In the genomic region with DNA sequence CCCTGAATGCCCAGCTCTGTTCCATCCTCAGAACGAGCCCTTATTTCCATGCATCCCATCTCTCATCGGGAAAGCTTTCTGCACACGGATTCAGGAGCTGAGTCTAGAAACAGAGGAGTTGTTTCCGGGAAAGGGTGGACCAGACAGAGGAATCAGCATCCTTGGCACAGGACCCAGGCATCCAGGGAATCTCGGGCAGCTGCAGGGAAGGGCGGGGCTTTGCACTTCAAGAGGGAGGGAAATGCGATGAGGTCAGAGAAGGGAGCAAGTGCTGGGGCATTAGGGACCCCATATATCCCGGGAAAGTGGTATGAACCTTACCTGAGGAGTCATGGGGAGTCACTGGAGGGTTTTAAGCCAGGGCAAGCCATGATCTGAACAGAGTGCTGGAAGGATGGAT, we compare ENCODE assay signal across 23 cellular contexts.
DNase-seq lines count a peak whose midpoint lies in the region; FAIRE-seq and TF ChIP-seq lines count a peak whose summit lies in the region.
"Had no signal": no experiment of that assay in that cellular context is flagged by ENCODE, and none has a peak within 500 bp of the region (broad histone marks: within the 10 kb centered on the region; RNA-seq: fewer than 3 reads in every experiment).

No MANE protein-coding gene starts in this region.

- no peaks in the 10 kb centered on the region for H3K9me3 ChIP-seq in osteoblast (ENCODE audit: low read depth, low read length)
- H3K9me3 ChIP-seq: Caco-2 had no signal

- FAIRE-seq in urothelium cell line (lab: Jason Lieb, UNC), result peak; percentile 52
- FAIRE-seq in frontal cortex (lab: Jason Lieb, UNC), result no peak
- FAIRE-seq: A549, D721Med, G401.6, GM12878, GM12892, GM18507 had no signal

- H3K27ac ChIP-seq in osteoblast (ENCODE audit: low read depth, low read length), result no peak overlapping the region
- H3K27ac ChIP-seq: 22Rv1; A549; BLaER1 treated with 17β-estradiol and CSF1 and Interleukin-3, amounts not matched to agents 10 nM and 100 nM; C4-2B had no signal

- TF ChIP-seq CTCF in osteoblast (IDR thresholded peaks at IDR 0.05; ENCODE audit: extremely low read depth, low read depth, low read length), result no peak

- H3K4me2 ChIP-seq in osteoblast (ENCODE audit: insufficient read depth, low read length), result no peak overlapping the region
- H3K4me2 ChIP-seq: A549; BLaER1 treated with 17β-estradiol and CSF1 and Interleukin-3, amounts not matched to agents 10 nM and 100 nM had no signal

- no peaks in the 10 kb centered on the region for H4K20me1 ChIP-seq in osteoblast (ENCODE audit: insufficient read depth, low read length)
- H4K20me1 ChIP-seq: BLaER1 treated with 17β-estradiol and CSF1 and Interleukin-3, amounts not matched to agents 10 nM and 100 nM had no signal

- H3K27me3 ChIP-seq in osteoblast (ENCODE audit: insufficient read depth, low read length), result no peaks in the 10 kb centered on the region
- H3K27me3 ChIP-seq: BLaER1 treated with 17β-estradiol and CSF1 and Interleukin-3, amounts not matched to agents 10 nM and 100 nM had no signal

- no peaks in the 10 kb centered on the region for H3K79me2 ChIP-seq in osteoblast (ENCODE audit: insufficient read depth, low read length)

- no peak overlapping the region for H2AFZ ChIP-seq in osteoblast (ENCODE audit: low read length)

- no peaks in the 10 kb centered on the region for H3K36me3 ChIP-seq in osteoblast (ENCODE audit: insufficient read depth, low read length)
- H3K36me3 ChIP-seq: BLaER1 treated with 17β-estradiol and CSF1 and Interleukin-3, amounts not matched to agents 10 nM and 100 nM had no signal

- no peaks in the 10 kb centered on the region for H3K4me1 ChIP-seq in osteoblast (ENCODE audit: insufficient read depth, low read length)
- H3K4me1 ChIP-seq: A549, Caco-2 had no signal

- H3K4me3 ChIP-seq in osteoblast (ENCODE audit: insufficient read depth, low read length), result no peak overlapping the region
- H3K4me3 ChIP-seq: A549; BLaER1 treated with 17β-estradiol and CSF1 and Interleukin-3, amounts not matched to agents 10 nM and 100 nM; GM12878 had no signal

- DNase-seq in NCI-H2029 treated with DMSO at 0.1 percent for 48 hours (lab: John Stamatoyannopoulos, UW) (peak; percentile 3), NCI-H2029 (lab: John Stamatoyannopoulos, UW) (no peak), myocyte (ENCODE audit: low read depth) (peak; percentile 83), osteoblast (ENCODE audit: insufficient read length, low spot score, missing footprints) (peak; percentile 72), urothelium cell line (ENCODE audit: low spot score) (no peak), Kasumi-1 (lab: John Stamatoyannopoulos, UW) (no peak), frontal cortex (ENCODE audit: low spot score in 2 of 2) (no peak)
- DNase-seq: AML-193; Caco-2; Calu3; CD4-positive, alpha-beta T cell; CD8-positive, alpha-beta T cell; DMS79 treated with DMSO at 0.1 percent for 48 hours; GF-D8 had no signal

Comparison
In these comparisons a context has a peak if more than half of its experiments do, and no peak if none do; other contexts are left out.
1. DNase-seq: peak in NCI-H2029 treated with DMSO at 0.1 percent for 48 hours (single experiment), myocyte (single experiment) and osteoblast (single experiment); none in NCI-H2029 (single experiment), urothelium cell line (single experiment), Kasumi-1 (0 of 2) and frontal cortex (0 of 2).